In the genomic region with DNA sequence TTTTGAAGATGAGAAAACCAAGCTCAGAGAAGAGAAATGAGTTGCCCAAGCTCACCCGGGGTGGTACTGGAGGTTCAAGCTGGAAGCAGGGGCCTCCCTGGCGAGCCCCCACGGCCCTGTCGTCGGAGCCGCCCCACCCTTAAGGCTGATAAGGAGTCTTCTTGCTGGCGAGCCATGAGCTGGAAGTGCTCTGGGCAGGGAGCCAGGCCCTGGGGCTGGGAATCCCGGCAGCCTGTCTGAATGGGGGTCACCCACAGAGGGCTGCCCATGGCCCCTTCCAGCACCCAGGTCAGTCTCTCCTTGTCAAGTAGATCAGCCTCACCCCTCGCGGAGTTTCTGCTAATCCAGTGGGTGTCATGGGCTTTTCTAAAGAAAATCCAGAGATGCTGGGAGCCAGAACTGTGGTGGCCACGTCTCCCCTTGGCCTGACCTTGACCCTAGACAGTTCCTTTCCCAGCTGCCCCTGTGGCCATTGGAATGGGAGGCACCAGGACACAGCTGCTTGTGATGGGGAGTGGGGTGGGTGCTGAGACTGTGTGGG, we compare ENCODE assay signal across 8 cellular contexts. TPM values are rescaled to one million over a fixed set of nuclear protein-coding genes. Genes with fewer than 3 reads are reported as not detected.
A peak's percentile ranks its signal among the peaks of the same experiment; 100 is the strongest.
DNase-seq lines count a peak whose midpoint lies in the region; ATAC-seq and TF ChIP-seq lines count a peak whose summit lies in the region.
"Had no signal": no experiment of that assay in that cellular context is flagged by ENCODE, and none has a peak within 500 bp of the region (broad histone marks: within the 10 kb centered on the region; RNA-seq: fewer than 3 reads in every experiment).

No MANE protein-coding gene starts in this region.

- H3K27me3 ChIP-seq in fibroblast of lung (ENCODE audit: control insufficient read depth, insufficient read depth, low read length) = no peaks in the 10 kb centered on the region
- H3K27me3 ChIP-seq in sigmoid colon = no peaks in the 10 kb centered on the region

- intact Hi-C loops in sigmoid colon (cut with DNase I) = loop anchor here (10.0 kb wide), 1 partner anchor 183 kb away; no protein-coding TSS in a partner anchor

- no peak overlapping the region for H3K27ac ChIP-seq in fibroblast of lung (ENCODE audit: insufficient read depth, low read length)
- H3K27ac ChIP-seq in sigmoid colon = peak overlapping the region; percentile 22 to 75 (median 72)

- no peaks in the 10 kb centered on the region for H3K36me3 ChIP-seq in fibroblast of lung (ENCODE audit: control insufficient read depth, insufficient read depth, low read length)
- no peaks in the 10 kb centered on the region for H3K36me3 ChIP-seq in sigmoid colon

- ATAC-seq in GM18505 (IDR thresholded peaks at IDR 0.05; ENCODE audit: unreplicated experiment) = no peak
- ATAC-seq: Panc1 had no signal

- TF ChIP-seq CTCF in fibroblast of lung (conservative IDR thresholded peaks at IDR 0.05 in 1 of 2, IDR thresholded peaks at IDR 0.05 in 1 of 2; ENCODE audit: low read depth in 1 of 2, low read length in 2 of 2) (no peak), sigmoid colon (IDR thresholded peaks at IDR 0.05) (no peak)

- no peak overlapping the region for H3K9ac ChIP-seq in fibroblast of lung (ENCODE audit: insufficient read depth, low read length)

- H3K9me3 ChIP-seq in fibroblast of lung (ENCODE audit: control insufficient read depth, insufficient read depth, low read depth, low read length) (no peaks in the 10 kb centered on the region), sigmoid colon (no peaks in the 10 kb centered on the region)

- no peak overlapping the region for H2AFZ ChIP-seq in fibroblast of lung (ENCODE audit: low read length)

- peak; percentile 27 for DNase-seq in GM03348 (ENCODE audit: low spot score)
- DNase-seq in NOMO-1 treated with DMSO at 0.1 percent for 48 hours (lab: John Stamatoyannopoulos, UW; ENCODE audit: unreplicated experiment) = peak; percentile 51
- peak; percentile 45 to 47 for DNase-seq in fibroblast of lung (ENCODE audit: low read depth in 2 of 2)
- no peak for DNase-seq in sigmoid colon
- no peak for DNase-seq in ecto neural progenitor cell (ENCODE audit: low spot score)
- no peak for DNase-seq in activated CD4-positive, alpha-beta T cell treated with anti-CD3 and anti-CD28 coated beads for 4 hours

- no peaks in the 10 kb centered on the region for H3K79me2 ChIP-seq in fibroblast of lung (ENCODE audit: control insufficient read depth, insufficient read depth, low read length)

- TF ChIP-seq POLR2A in sigmoid colon (IDR thresholded peaks at IDR 0.05) (no peak), GM18505 (IDR thresholded peaks at IDR 0.05; ENCODE audit: borderline replicate concordance, extremely low read depth, insufficient read depth, insufficient read length) (no peak)

- H3K4me3 ChIP-seq in fibroblast of lung (replicated peaks in 1 of 4; ENCODE audit: control extremely low read depth in 1 of 4, insufficient read depth in 1 of 4, low read depth in 3 of 4, low read length in 4 of 4) = no peak overlapping the region
- H3K4me3 ChIP-seq in sigmoid colon = no peak overlapping the region

- no peaks in the 10 kb centered on the region for H4K20me1 ChIP-seq in fibroblast of lung (ENCODE audit: control insufficient read depth, extremely low read depth, insufficient read depth, low read length)

- WGBS in sigmoid colon, 2 donors = 13 to 35% methylated on average over 11 of the region's 11 CpGs

- TF ChIP-seq EP300 in sigmoid colon (IDR thresholded peaks at IDR 0.05) = no peak

- H3K4me2 ChIP-seq in fibroblast of lung (ENCODE audit: extremely low read depth, insufficient read depth, low read length) = no peak overlapping the region

- H3K4me1 ChIP-seq in fibroblast of lung (ENCODE audit: control insufficient read depth, extremely low read depth, insufficient read depth, low read length) (no peaks in the 10 kb centered on the region), sigmoid colon (peaks cover 0 to 28% (median 11%) of the 10 kb centered on the region in 4 donors)

RNA-seq across cellular contexts. Expression of a gene that starts 1.2 kb away (rescaled TPM):
- total RNA-seq in fibroblast of lung = under 0.01 TPM in 2 replicates
- polyA plus RNA-seq in fibroblast of lung = 0.02 TPM in 1 of 2 replicates, not detected in the other
- polyA plus RNA-seq in fibroblast of lung (2012) = 0.03 TPM in 1 of 2 replicates, not detected in the other
- not detected in 2 replicates for polyA minus RNA-seq in fibroblast of lung (ENCODE audit: low replicate concordance)
- 10 to 100 TPM in 2 of 4 donors, 1 to 10 TPM in 2; 3.6 to 55.9 (median 10.0) TPM for total RNA-seq in sigmoid colon
- polyA plus RNA-seq in sigmoid colon = 1 to 10 TPM in 1 of 3 donors, under 1 TPM in 2; 0.46 to 4.3 (median 0.60) TPM

RNA-seq across cellular contexts. Expression of a gene that starts 24.6 kb away (rescaled TPM):
- total RNA-seq in fibroblast of lung = 1.8 and 2.5 TPM in 2 replicates
- 0.41 and 1.3 TPM in 2 replicates for polyA plus RNA-seq in fibroblast of lung
- 0.30 and 1.2 TPM in 2 replicates for polyA plus RNA-seq in fibroblast of lung (2012)
- 0.94 and 1.6 TPM in 2 replicates for polyA minus RNA-seq in fibroblast of lung (ENCODE audit: low replicate concordance)
- 10 to 100 TPM in 1 of 4 donors, 1 to 10 TPM in 3; 3.8 to 12.8 (median 8.1) TPM for total RNA-seq in sigmoid colon
- 1 to 10 TPM in 2 of 3 donors, under 1 TPM in 1; 0.92 to 6.3 (median 2.4) TPM for polyA plus RNA-seq in sigmoid colon

RNA-seq across cellular contexts. Expression of a gene that starts 46.8 kb away (rescaled TPM):
- total RNA-seq in fibroblast of lung (5.9 and 12.4 TPM in 2 replicates), sigmoid colon (10 to 100 TPM in 1 of 4 donors, 1 to 10 TPM in 3; 3.6 to 12.7 (median 5.0) TPM)
- polyA plus RNA-seq in fibroblast of lung (0.25 and 1.3 TPM in 2 replicates), sigmoid colon (100 to 1,000 TPM in 1 of 3 donors, 10 to 100 TPM in 2; 19.2 to 158 (median 21.6) TPM)
- polyA plus RNA-seq in fibroblast of lung (2012) = 0.71 and 2.3 TPM in 2 replicates
- 2.0 and 3.7 TPM in 2 replicates for polyA minus RNA-seq in fibroblast of lung (ENCODE audit: low replicate concordance)

Comparison
In these comparisons a context has a peak if more than half of its experiments do, and no peak if none do; other contexts are left out.
1. DNase-seq: peak in GM03348 (single experiment), NOMO-1 treated with DMSO at 0.1 percent for 48 hours (single experiment) and fibroblast of lung (2 of 2); none in sigmoid colon (single experiment), ecto neural progenitor cell (single experiment) and activated CD4-positive, alpha-beta T cell treated with anti-CD3 and anti-CD28 coated beads for 4 hours (0 of 2).